Comparison of ENCODE assay signal across 9 cellular contexts in the genomic region with DNA sequence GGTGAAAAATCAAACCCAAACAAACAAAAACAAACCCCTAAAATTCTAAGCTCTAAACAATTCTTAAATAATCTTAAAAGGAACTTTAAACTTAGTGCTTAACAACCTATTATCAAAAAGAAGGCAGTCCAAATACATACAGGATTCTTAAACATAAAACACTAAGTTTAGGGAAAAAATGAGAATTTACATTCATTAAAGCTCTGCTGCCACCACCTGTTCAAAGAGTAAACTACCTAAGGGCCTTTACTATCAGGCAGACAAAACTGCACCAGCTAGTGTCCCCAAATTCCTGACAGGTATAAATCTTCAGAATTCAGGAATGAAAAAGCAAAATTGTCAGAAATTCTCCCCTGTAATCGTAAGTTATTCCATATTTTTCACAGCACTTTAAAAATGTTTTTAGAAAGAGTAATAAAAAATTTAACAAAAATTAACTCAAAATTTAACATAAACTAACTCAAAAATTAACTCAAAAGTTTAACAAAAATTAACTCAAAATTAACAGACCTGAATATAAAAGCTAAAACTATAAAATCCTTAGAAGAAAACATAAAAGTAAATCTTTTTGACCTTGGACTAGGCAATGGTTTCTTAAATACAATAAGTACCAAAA. TPM values are rescaled to one million over a fixed set of nuclear protein-coding genes. Genes with fewer than 3 reads are reported as not detected.
DNase-seq lines count a peak whose midpoint lies in the region; ATAC-seq and TF ChIP-seq lines count a peak whose summit lies in the region.
"Had no signal": no experiment of that assay in that cellular context is flagged by ENCODE, and none has a peak within 500 bp of the region (broad histone marks: within the 10 kb centered on the region; RNA-seq: fewer than 3 reads in every experiment).

No MANE protein-coding gene starts in this region.

- peaks cover 4% of the 10 kb centered on the region for H3K36me3 Mint-ChIP-seq in activated naive CD8-positive, alpha-beta T cell treated with anti-CD3 and anti-CD28 coated beads for 36 hours

- H3K9me3 ChIP-seq in PC-3 (ENCODE audit: low read length), result no peaks in the 10 kb centered on the region
- H3K9me3 ChIP-seq in esophagus muscularis mucosa, result no peaks in the 10 kb centered on the region

- H3K4me1 ChIP-seq in PC-3 (ENCODE audit: insufficient read depth, low read length) (0 out of 2 replicates have a peak, but pooled peaks cover 4% of the 10 kb centered on the region), esophagus muscularis mucosa (peaks cover 0 to 14% (median 8%) of the 10 kb centered on the region in 4 donors)

- ATAC-seq in GM18511 (IDR thresholded peaks at IDR 0.05; ENCODE audit: unreplicated experiment) (peak; percentile 62), PC-3 (peak; percentile 37; the same call in 1 of the 2 replicates), GM19397 (IDR thresholded peaks at IDR 0.05; ENCODE audit: unreplicated experiment) (no peak), GM21717 (IDR thresholded peaks at IDR 0.05; ENCODE audit: unreplicated experiment) (no peak)

- H3K36me3 ChIP-seq in PC-3 (ENCODE audit: low read depth, low read length) (no peaks in the 10 kb centered on the region), esophagus muscularis mucosa (peaks cover 0 to 6% (median 2%) of the 10 kb centered on the region in 4 donors)

- H3K27me3 ChIP-seq in PC-3 (ENCODE audit: low read length) (no peaks in the 10 kb centered on the region), esophagus muscularis mucosa (no peaks in the 10 kb centered on the region)

- intact Hi-C loops in PC-3 (cut with micrococcal nuclease) (loop anchor here (1.0 to 2.0 kb wide), 2 partner anchors 53 to 103 kb away; no protein-coding TSS in a partner anchor), esophagus muscularis mucosa (cut with DNase I) (loop anchor here (2.0 kb wide), 1 partner anchor 103 kb away; no protein-coding TSS in a partner anchor)

- peaks cover 12% of the 10 kb centered on the region; the same call in 1 of the 2 replicates for H3K79me2 ChIP-seq in PC-3 (ENCODE audit: low read length)

- H2AFZ ChIP-seq in PC-3 (ENCODE audit: low read length), result no peak overlapping the region

- no TSS peak for BruUV-seq in PC-3 (replicated peaks; lab: Mats Ljungman, UMichigan)

- peak; percentile 74 for TF ChIP-seq CTCF in PC-3 (conservative IDR thresholded peaks at IDR 0.05; ENCODE audit: low read depth, low read length)
- peak; percentile 31 to 54 (median 50) for TF ChIP-seq CTCF in esophagus muscularis mucosa (IDR thresholded peaks at IDR 0.05)

- no peak overlapping the region for H3K27ac Mint-ChIP-seq in activated naive CD8-positive, alpha-beta T cell treated with anti-CD3 and anti-CD28 coated beads for 36 hours

- no peaks in the 10 kb centered on the region for H3K27me3 Mint-ChIP-seq in activated naive CD8-positive, alpha-beta T cell treated with anti-CD3 and anti-CD28 coated beads for 36 hours

- H3K9me3 Mint-ChIP-seq in activated naive CD8-positive, alpha-beta T cell treated with anti-CD3 and anti-CD28 coated beads for 36 hours, result no peaks in the 10 kb centered on the region

- H3K27ac ChIP-seq in PC-3 (ENCODE audit: low read length) (no peak overlapping the region), esophagus muscularis mucosa (replicated peaks in 1 of 4) (no peak overlapping the region)
- H3K27ac ChIP-seq: epithelial cell of prostate had no signal

- no peak overlapping the region for H3K4me3 ChIP-seq in PC-3 (ENCODE audit: low read length)
- no peak overlapping the region for H3K4me3 ChIP-seq in esophagus muscularis mucosa

- no peaks in the 10 kb centered on the region for H3F3A ChIP-seq in PC-3 (ENCODE audit: low read length, unreplicated experiment)

- no peaks in the 10 kb centered on the region for H3K9me2 ChIP-seq in PC-3 (replicated peaks; ENCODE audit: low read length)

- no peak for TF ChIP-seq EP300 in esophagus muscularis mucosa (IDR thresholded peaks at IDR 0.05)

- no peak overlapping the region for H3K4me2 ChIP-seq in PC-3 (ENCODE audit: low read length)

- H3K4me1 Mint-ChIP-seq in activated naive CD8-positive, alpha-beta T cell treated with anti-CD3 and anti-CD28 coated beads for 36 hours, result peaks cover 2% of the 10 kb centered on the region

- TF ChIP-seq POLR2A in esophagus muscularis mucosa (IDR thresholded peaks at IDR 0.05; ENCODE audit: low read depth), result no peak

- 85% methylated on average over 1 of the region's 1 CpG for WGBS in esophagus muscularis mucosa

- H3K4me3 Mint-ChIP-seq in activated naive CD8-positive, alpha-beta T cell treated with anti-CD3 and anti-CD28 coated beads for 36 hours, result no peak overlapping the region

- CTCF ChIA-PET in PC-3 (lab: Charles Lee), result interaction anchor here (0.6 to 2.5 kb wide), 5 partner anchors 79 to 160 kb away, joined by 3 to 26 read pairs (median 3); no protein-coding TSS in a partner anchor

- POLR2A ChIA-PET in PC-3 (lab: Charles Lee; ENCODE audit: unreplicated experiment), result interaction anchor here (0.7 kb wide), 1 partner anchor 49 kb away, joined by 4 read pairs; no protein-coding TSS in a partner anchor

- H4K20me1 ChIP-seq in PC-3 (ENCODE audit: low read length), result 0 out of 2 replicates have a peak, but pooled peaks cover 10% of the 10 kb centered on the region

- DNase-seq in AML-193 (lab: John Stamatoyannopoulos, UW), result peak; percentile 26 to 47
- peak; percentile 42 for DNase-seq in PC-3
- DNase-seq in esophagus muscularis mucosa (ENCODE audit: extremely low spot score), result no peak
- DNase-seq in renal cortical epithelial cell (ENCODE audit: low read depth), result peak; percentile 42
- no peak for DNase-seq in activated naive CD8-positive, alpha-beta T cell treated with anti-CD3 and anti-CD28 coated beads for 36 hours

- no peak overlapping the region for H3K9ac ChIP-seq in PC-3 (ENCODE audit: low read length)

RNA-seq across cellular contexts. Expression of a gene that starts 55.1 kb away (rescaled TPM):
- total RNA-seq in PC-3 (2014; rRNA removed), result 13.6 and 14.7 TPM in 2 replicates
- 10 to 100 TPM; 32.1 to 43.7 (median 38.0) TPM for total RNA-seq in esophagus muscularis mucosa
- total RNA-seq in renal cortical epithelial cell, result 26.7 and 51.9 TPM in 2 replicates
- 10 to 100 TPM; 19.7 to 20.4 TPM for total RNA-seq in activated naive CD8-positive, alpha-beta T cell treated with anti-CD3 and anti-CD28 coated beads for 36 hours

Comparison
In these comparisons a context has a peak if more than half of its experiments do, and no peak if none do; other contexts are left out.
1. DNase-seq: peak in AML-193 (2 of 2), PC-3 (single experiment) and renal cortical epithelial cell (single experiment); none in esophagus muscularis mucosa (single experiment) and activated naive CD8-positive, alpha-beta T cell treated with anti-CD3 and anti-CD28 coated beads for 36 hours (single experiment).
2. ATAC-seq: peak in GM18511 (single experiment) and PC-3 (single experiment); none in GM19397 (single experiment) and GM21717 (single experiment).